In the genomic region with DNA sequence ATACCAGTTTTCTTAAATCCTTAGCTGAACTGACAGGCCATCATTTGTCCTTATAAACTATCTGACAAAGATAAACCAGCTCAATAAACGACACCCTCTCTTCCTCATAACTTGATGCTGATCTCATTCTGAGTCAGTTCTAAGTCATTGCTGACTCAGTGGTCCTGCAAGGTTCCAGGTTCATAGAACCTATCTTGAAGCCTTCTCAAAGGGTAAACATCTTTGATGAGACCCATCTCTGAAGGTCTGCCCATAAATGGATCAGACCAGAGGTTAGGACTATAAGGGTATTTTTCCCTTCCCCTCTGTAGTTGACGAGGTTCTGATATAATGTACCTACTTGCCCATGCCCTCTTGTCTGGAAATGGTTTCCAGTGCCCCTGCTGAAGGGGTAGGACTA, we compare ENCODE assay signal across 8 cellular contexts. TPM values are rescaled to one million over a fixed set of nuclear protein-coding genes. Genes with fewer than 3 reads are reported as not detected.
DNase-seq lines count a peak whose midpoint lies in the region; ATAC-seq and TF ChIP-seq lines count a peak whose summit lies in the region.

No MANE protein-coding gene starts in this region.

- H3K36me3 ChIP-seq in kidney epithelial cell (ENCODE audit: control insufficient read depth, insufficient read depth, low read length) (no peaks in the 10 kb centered on the region), gastroesophageal sphincter (peaks cover 0 to 59% of the 10 kb centered on the region in 2 donors)

- peaks cover 0 to 2% (median 0%) of the 10 kb centered on the region in 3 donors for H3K27me3 Mint-ChIP-seq in CD14-positive monocyte (ENCODE audit: low read depth in 3 of 3)
- H3K27me3 Mint-ChIP-seq in HFFc6 (ENCODE audit: insufficient read depth): no peaks in the 10 kb centered on the region
- no peaks in the 10 kb centered on the region for H3K27me3 Mint-ChIP-seq in activated CD8-positive, alpha-beta memory T cell treated with anti-CD3 and anti-CD28 coated beads, Interleukin-2, amount 10 ng/mL, durations not matched to agents 7 days and 5 days

- H3K4me3 ChIP-seq in kidney epithelial cell (ENCODE audit: low read depth, low read length) (no peak overlapping the region), gastroesophageal sphincter (no peak overlapping the region)

- CTCF ChIA-PET in activated CD8-positive, alpha-beta memory T cell treated with anti-CD3 and anti-CD28 coated beads, Interleukin-2, amount 10 ng/mL, durations not matched to agents 7 days and 5 days (lab: Charles Lee): interaction anchor here (0.6 to 1.6 kb wide), 5 partner anchors 9 to 153 kb away, joined by 3 to 4 read pairs (median 4); no protein-coding TSS in a partner anchor
- CTCF ChIA-PET in HEK293T (lab: Yijun Ruan, JAX): interaction anchor here (0.5 to 0.9 kb wide), 2 partner anchors 10 to 158 kb away, joined by 3 to 4 read pairs; no protein-coding TSS in a partner anchor

- peak; percentile 88 for ATAC-seq in activated CD8-positive, alpha-beta memory T cell treated with anti-CD3 and anti-CD28 coated beads, Interleukin-2, amount 10 ng/mL, durations not matched to agents 7 days and 5 days
- ATAC-seq in GM21515 (IDR thresholded peaks at IDR 0.05; ENCODE audit: unreplicated experiment): no peak
- ATAC-seq in gastroesophageal sphincter: no peak
- ATAC-seq in left ventricle myocardium superior: no peak

- H3K36me3 Mint-ChIP-seq in CD14-positive monocyte: peaks cover 40 to 72% of the 10 kb centered on the region in 2 donors
- H3K36me3 Mint-ChIP-seq in HFFc6 (ENCODE audit: low read depth): peaks cover 46% of the 10 kb centered on the region
- H3K36me3 Mint-ChIP-seq in activated CD8-positive, alpha-beta memory T cell treated with anti-CD3 and anti-CD28 coated beads, Interleukin-2, amount 10 ng/mL, durations not matched to agents 7 days and 5 days: peaks cover 43% of the 10 kb centered on the region

- TF ChIP-seq CTCF in CD14-positive monocyte (IDR thresholded peaks at IDR 0.05) (no peak), HFFc6 (IDR thresholded peaks at IDR 0.05) (no peak), kidney epithelial cell (IDR thresholded peaks at IDR 0.05; ENCODE audit: insufficient read depth, low read length, poor library complexity, severe bottlenecking) (no peak), gastroesophageal sphincter (IDR thresholded peaks at IDR 0.05) (no peak)

- H3K4me1 ChIP-seq in gastroesophageal sphincter: peaks cover 0 to 17% (median 0%) of the 10 kb centered on the region in 3 donors

- intact Hi-C loops in CD14-positive monocyte (cut with micrococcal nuclease) (loop anchor here in 1 of 2 donors (10.0 kb wide), 1 partner anchor 48 kb away; no protein-coding TSS in a partner anchor), left ventricle myocardium superior (cut with micrococcal nuclease) (no loop called here)

- WGBS in gastroesophageal sphincter (ENCODE audit: low coverage in 1 of 2), 2 donors: 31 to 49% methylated on average over 2 of the region's 2 CpGs

- POLR2A ChIA-PET in HEK293T (lab: Yijun Ruan, JAX): interaction anchor here (1.8 to 2.3 kb wide), 2 partner anchors 11 to 12 kb away, joined by 7 to 8 read pairs; partner anchors contain the start of gene NAA25

- H3K27ac Mint-ChIP-seq in CD14-positive monocyte: peak overlapping the region in 6 of 7 donors; percentile 13 to 85 (median 79)
- peak overlapping the region; percentile 83 for H3K27ac Mint-ChIP-seq in HFFc6
- peak overlapping the region; percentile 78 for H3K27ac Mint-ChIP-seq in activated CD8-positive, alpha-beta memory T cell treated with anti-CD3 and anti-CD28 coated beads, Interleukin-2, amount 10 ng/mL, durations not matched to agents 7 days and 5 days

- DNase-seq in CD14-positive monocyte (ENCODE audit: low spot score): no peak
- peak; percentile 76 for DNase-seq in HFFc6
- DNase-seq in activated CD8-positive, alpha-beta memory T cell treated with anti-CD3 and anti-CD28 coated beads, Interleukin-2, amount 10 ng/mL, durations not matched to agents 7 days and 5 days: no peak
- peak; percentile 72 for DNase-seq in kidney epithelial cell (ENCODE audit: low read depth)
- DNase-seq in left ventricle myocardium superior: no peak
- DNase-seq in HEK293T (ENCODE audit: extremely low spot score): no peak

- H3K9me3 ChIP-seq in gastroesophageal sphincter: no peaks in the 10 kb centered on the region

- H3K4me3 Mint-ChIP-seq in CD14-positive monocyte (no peak overlapping the region), HFFc6 (peak overlapping the region; percentile 23)
- peak overlapping the region; percentile 41 for H3K4me3 Mint-ChIP-seq in activated CD8-positive, alpha-beta memory T cell treated with anti-CD3 and anti-CD28 coated beads, Interleukin-2, amount 10 ng/mL, durations not matched to agents 7 days and 5 days

- H3K4me1 Mint-ChIP-seq in CD14-positive monocyte (peaks cover 19% of the 10 kb centered on the region), HFFc6 (ENCODE audit: low read depth) (peaks cover 39% of the 10 kb centered on the region)
- H3K4me1 Mint-ChIP-seq in activated CD8-positive, alpha-beta memory T cell treated with anti-CD3 and anti-CD28 coated beads, Interleukin-2, amount 10 ng/mL, durations not matched to agents 7 days and 5 days: peaks cover 36% of the 10 kb centered on the region

- H3K27me3 ChIP-seq in kidney epithelial cell (ENCODE audit: control insufficient read depth, insufficient read depth, low read length) (no peaks in the 10 kb centered on the region), gastroesophageal sphincter (no peaks in the 10 kb centered on the region)

- TF ChIP-seq POLR2A in gastroesophageal sphincter (IDR thresholded peaks at IDR 0.05): no peak

- no peak overlapping the region for H3K27ac ChIP-seq in gastroesophageal sphincter

- TF ChIP-seq EP300 in gastroesophageal sphincter (IDR thresholded peaks at IDR 0.05): no peak

- H3K9me3 Mint-ChIP-seq in CD14-positive monocyte (no peaks in the 10 kb centered on the region), HFFc6 (no peaks in the 10 kb centered on the region)
- H3K9me3 Mint-ChIP-seq in activated CD8-positive, alpha-beta memory T cell treated with anti-CD3 and anti-CD28 coated beads, Interleukin-2, amount 10 ng/mL, durations not matched to agents 7 days and 5 days (ENCODE audit: low read depth): no peaks in the 10 kb centered on the region

TF ChIP-seq in HEK293T, 16 proteins besides CTCF, POLR2A, EP300 and RAD21:
- TF ChIP-seq NFRKB (IDR thresholded peaks at IDR 0.05): no peak
- TF ChIP-seq PKNOX1 (IDR thresholded peaks at IDR 0.05): no peak
TF ChIP-seq in HEK293T: peak in this region for 0.

RNA-seq across cellular contexts. Expression of gene NAA25, which starts 11.9 kb away (rescaled TPM):
- 1 to 10 TPM; 4.3 to 7.3 TPM for polyA plus RNA-seq in CD14-positive monocyte
- total RNA-seq in HFFc6 (2021; fragmentation: NEBNext Ultra II Directional; extraction: Animal tissue kit (Norgen Biotek cat#: 25700)): 10 to 100 TPM; 21.2 to 26.8 (median 23.8) TPM
- total RNA-seq in activated CD8-positive, alpha-beta memory T cell treated with anti-CD3 and anti-CD28 coated beads, Interleukin-2, amount 10 ng/mL, durations not matched to agents 7 days and 5 days: 10 to 100 TPM; 30.2 to 32.1 TPM
- total RNA-seq in kidney epithelial cell (17.2 and 31.6 TPM in 2 replicates), gastroesophageal sphincter (10 to 100 TPM; 11.1 to 22.6 (median 17.3) TPM), left ventricle myocardium superior (17.8 TPM)

RNA-seq across cellular contexts. Expression of gene TRAFD1, which starts 28.7 kb away (rescaled TPM):
- polyA plus RNA-seq in CD14-positive monocyte: 10 to 100 TPM; 82.3 to 83.6 TPM
- total RNA-seq in HFFc6 (2021; fragmentation: NEBNext Ultra II Directional; extraction: Animal tissue kit (Norgen Biotek cat#: 25700)): 10 to 100 TPM; 22.8 to 25.1 (median 24.0) TPM
- total RNA-seq in activated CD8-positive, alpha-beta memory T cell treated with anti-CD3 and anti-CD28 coated beads, Interleukin-2, amount 10 ng/mL, durations not matched to agents 7 days and 5 days: 10 to 100 TPM; 52.1 to 56.8 TPM
- 25.4 and 30.3 TPM in 2 replicates for total RNA-seq in kidney epithelial cell
- 10 to 100 TPM; 28.2 to 37.7 (median 30.2) TPM for total RNA-seq in gastroesophageal sphincter
- 18.7 TPM for total RNA-seq in left ventricle myocardium superior

Comparison
In these comparisons a context has a peak if more than half of its experiments do, and no peak if none do; other contexts are left out.
1. DNase-seq: peak in HFFc6 (single experiment) and kidney epithelial cell (single experiment); none in CD14-positive monocyte (single experiment), activated CD8-positive, alpha-beta memory T cell treated with anti-CD3 and anti-CD28 coated beads, Interleukin-2, amount 10 ng/mL, durations not matched to agents 7 days and 5 days (single experiment), left ventricle myocardium superior (single experiment) and HEK293T (single experiment).
2. H3K4me3 Mint-ChIP-seq: peak in HFFc6 (single experiment) and activated CD8-positive, alpha-beta memory T cell treated with anti-CD3 and anti-CD28 coated beads, Interleukin-2, amount 10 ng/mL, durations not matched to agents 7 days and 5 days (single experiment); none in CD14-positive monocyte (0 of 2).
3. Peak in every context shown above with its lines, with median percentiles within 50 percentile points of each other: H3K27ac Mint-ChIP-seq.